Comparison of ENCODE assay signal across 8 cellular contexts in genomic region chr3:168250415-168250861, GRCh38.
DNase-seq lines count a peak whose midpoint lies in the region; ATAC-seq and TF ChIP-seq lines count a peak whose summit lies in the region.
"Had no signal": no experiment of that assay in that cellular context is flagged by ENCODE, and none has a peak within 500 bp of the region (broad histone marks: within the 10 kb centered on the region; RNA-seq: fewer than 3 reads in every experiment).

No MANE protein-coding gene starts in this region.

- BruUV-seq in PC-9 (replicated peaks; lab: Mats Ljungman, UMichigan), result no TSS peak

- H3K79me2 ChIP-seq in PC-9 (ENCODE audit: low read depth) (no peaks in the 10 kb centered on the region), smooth muscle cell (ENCODE audit: low read depth) (no peaks in the 10 kb centered on the region)

- H3K27me3 ChIP-seq in PC-9 (ENCODE audit: insufficient read depth, low read depth) (no peaks in the 10 kb centered on the region), heart right ventricle (peaks cover 0 to 69% (median 44%) of the 10 kb centered on the region in 7 donors), smooth muscle cell (ENCODE audit: low read depth) (no peaks in the 10 kb centered on the region)

- peak overlapping the region; percentile 96; the same call in 1 of the 2 replicates for H3K27ac ChIP-seq in HEK293 (ENCODE audit: extremely low read depth, low read depth, low read length)
- no peak overlapping the region for H3K27ac ChIP-seq in PC-9
- H3K27ac ChIP-seq in heart right ventricle, result no peak overlapping the region
- H3K27ac ChIP-seq in smooth muscle cell (ENCODE audit: low read depth), result no peak overlapping the region
- H3K27ac ChIP-seq: VCaP had no signal

- DNase-seq in PC-9 (no peak), heart right ventricle (no peak), smooth muscle cell (lab: John Stamatoyannopoulos, UW; ENCODE audit: unreplicated experiment) (no peak), epidermal melanocyte (ENCODE audit: insufficient read length, low spot score) (no peak)
- no peak for DNase-seq in activated CD4-positive, alpha-beta T cell treated with anti-CD3 and anti-CD28 coated beads for 4 hours

- POLR2A ChIA-PET in HEK293 (lab: Yijun Ruan, JAX), result interaction anchor here (1.2 to 2.7 kb wide), 3 partner anchors 39 to 93 kb away, joined by 3 to 8 read pairs (median 6); no protein-coding TSS in a partner anchor
- POLR2A ChIA-PET in PC-9 (lab: Charles Lee; ENCODE audit: unreplicated experiment), result interaction anchor here (0.7 kb wide), 1 partner anchor 133 kb away, joined by 3 read pairs; no protein-coding TSS in a partner anchor

- H2AFZ ChIP-seq in PC-9 (peak overlapping the region; percentile 93), smooth muscle cell (ENCODE audit: low read depth) (peak overlapping the region; percentile 89)

- no peaks in the 10 kb centered on the region for H3K9me2 ChIP-seq in PC-9 (ENCODE audit: insufficient read depth)

- H3F3A ChIP-seq in PC-9 (ENCODE audit: insufficient read depth, low read depth) (no peaks in the 10 kb centered on the region), smooth muscle cell (ENCODE audit: low read depth) (peaks cover 7% of the 10 kb centered on the region)

- CTCF ChIA-PET in HEK293 (lab: Yijun Ruan, JAX), result interaction anchor here (0.7 kb wide), 1 partner anchor 1636 kb away, joined by 4 read pairs; no protein-coding TSS in a partner anchor
- CTCF ChIA-PET in PC-9 (lab: Charles Lee), result no interaction called here

- H3K9me3 ChIP-seq in HEK293 (ENCODE audit: control insufficient read depth, insufficient read depth, low read depth, low read length) (no peaks in the 10 kb centered on the region), PC-9 (ENCODE audit: insufficient read depth, low read depth) (no peaks in the 10 kb centered on the region), heart right ventricle (peaks cover 0 to 4% (median 0%) of the 10 kb centered on the region in 11 donors), smooth muscle cell (replicated peaks; ENCODE audit: low read depth) (no peaks in the 10 kb centered on the region)

- TF ChIP-seq CTCF in HEK293 (tag by site-specific recombination; IDR thresholded peaks at IDR 0.05) (no peak), PC-9 (conservative IDR thresholded peaks at IDR 0.05) (no peak), heart right ventricle (IDR thresholded peaks at IDR 0.05) (no peak), smooth muscle cell (IDR thresholded peaks at IDR 0.05; ENCODE audit: borderline replicate concordance, insufficient read depth, poor library complexity, severe bottlenecking) (no peak)

- peak; percentile 35 for ATAC-seq in GM18511 (IDR thresholded peaks at IDR 0.05; ENCODE audit: unreplicated experiment)
- ATAC-seq in heart right ventricle, result no peak

- H3K4me1 ChIP-seq in HEK293 (ENCODE audit: control insufficient read depth, insufficient read depth, low read length) (no peaks in the 10 kb centered on the region), PC-9 (replicated peaks; ENCODE audit: insufficient read depth) (no peaks in the 10 kb centered on the region), heart right ventricle (peaks cover 0 to 28% (median 20%) of the 10 kb centered on the region in 9 donors), smooth muscle cell (ENCODE audit: low read depth) (peaks cover 6% of the 10 kb centered on the region)

- H3K4me2 ChIP-seq in PC-9 (peak overlapping the region; percentile 94), smooth muscle cell (peak overlapping the region; percentile 93)

- no peaks in the 10 kb centered on the region for H4K20me1 ChIP-seq in PC-9 (ENCODE audit: insufficient read depth)
- H4K20me1 ChIP-seq in smooth muscle cell (ENCODE audit: low read depth), result no peaks in the 10 kb centered on the region

- H3K4me3 ChIP-seq in HEK293 (ENCODE audit: low read depth, low read length) (peak overlapping the region; percentile 78), PC-9 (peak overlapping the region; percentile 66), heart right ventricle (peak overlapping the region in 9 of 10 donors; percentile 38 to 84 (median 61)), smooth muscle cell (peak overlapping the region; percentile 70)

- peak overlapping the region; percentile 13 for H3K9ac ChIP-seq in smooth muscle cell (ENCODE audit: low read depth)

- WGBS in heart right ventricle, 2 donors, result 1 to 3% methylated on average over 16 of the region's 16 CpGs
- 3% methylated on average over 16 of the region's 16 CpGs for WGBS in smooth muscle cell (ENCODE audit: low lambda C conversion rate)

- no peaks in the 10 kb centered on the region for H3K36me3 ChIP-seq in HEK293 (ENCODE audit: control insufficient read depth in 2 of 2, insufficient read depth in 1 of 2, low read length in 2 of 2)
- no peaks in the 10 kb centered on the region for H3K36me3 ChIP-seq in PC-9 (ENCODE audit: low read depth)
- H3K36me3 ChIP-seq in heart right ventricle, result no peaks in the 10 kb centered on the region
- no peaks in the 10 kb centered on the region for H3K36me3 ChIP-seq in smooth muscle cell (ENCODE audit: low read depth)

- intact Hi-C loops in PC-9 (cut with micrococcal nuclease; ENCODE audit: unreplicated experiment) (loop anchor here (1.0 kb wide), 2 partner anchors 167 to 217 kb away; no protein-coding TSS in a partner anchor), heart right ventricle (cut with DNase I) (no loop called here)

TF ChIP-seq in HEK293, 187 proteins besides CTCF, POLR2A, EP300 and RAD21:
- TF ChIP-seq ZBTB17 (tag by site-specific recombination; IDR thresholded peaks at IDR 0.05), result peak; percentile 84
- no peak for TF ChIP-seq ZSCAN30 (tag by site-specific recombination; IDR thresholded peaks at IDR 0.05)
- no peak for TF ChIP-seq ZNF560 (tag by site-specific recombination; IDR thresholded peaks at IDR 0.05; ENCODE audit: borderline replicate concordance)
- TF ChIP-seq ZNF654 (tag by site-specific recombination; IDR thresholded peaks at IDR 0.05; ENCODE audit: low read depth), result no peak
- peak; percentile 81 for TF ChIP-seq SCRT2 (tag by site-specific recombination; IDR thresholded peaks at IDR 0.05)
- TF ChIP-seq SCRT1 (tag by site-specific recombination; IDR thresholded peaks at IDR 0.05; ENCODE audit: borderline replicate concordance), result peak; percentile 76
